ENCODE assay signal across 8 cellular contexts in genomic region chrX:68462653-68463052, GRCh38. TPM values are rescaled to one million over a fixed set of nuclear protein-coding genes. Genes with fewer than 3 reads are reported as not detected.
DNase-seq lines count a peak whose midpoint lies in the region; ATAC-seq, FAIRE-seq and TF ChIP-seq lines count a peak whose summit lies in the region.

No MANE protein-coding gene starts in this region.

- no peak overlapping the region for H3K4me2 ChIP-seq in neuronal stem cell (ENCODE audit: insufficient read depth, low read length, poor library complexity, severe bottlenecking)

- no peak overlapping the region for H2BK15ac ChIP-seq in neuronal stem cell (ENCODE audit: low read length)

- H3K36me3 Mint-ChIP-seq in nephron (ENCODE audit: low read depth): no peaks in the 10 kb centered on the region

- WGBS in neuronal stem cell (ENCODE audit: extremely low coverage in 2 of 2, insufficient read length in 2 of 2, insufficient replicate concordance in 1 of 2), 2 donors: no CpG with 5 or more reads among the region's 8 CpGs

- peak; percentile 52 to 60 (median 57) for TF ChIP-seq CTCF in nephron (IDR thresholded peaks at IDR 0.05; ENCODE audit: unreplicated experiment in 3 of 3)

- no peak overlapping the region for H3K27ac ChIP-seq in neuronal stem cell (replicated peaks; ENCODE audit: low read length)

- peak; percentile 80 for FAIRE-seq in endometrium (lab: Jason Lieb, UNC)

- no peaks in the 10 kb centered on the region for H3K4me1 Mint-ChIP-seq in nephron

- no peak overlapping the region for H4K8ac ChIP-seq in neuronal stem cell (ENCODE audit: low read depth, low read length)

- H3K4me3 ChIP-seq in neuronal stem cell (ENCODE audit: low read length in 2 of 2): no peak overlapping the region

- ATAC-seq in HG02938 (IDR thresholded peaks at IDR 0.05; ENCODE audit: unreplicated experiment) (peak; percentile 70), HG03439 (IDR thresholded peaks at IDR 0.05; ENCODE audit: unreplicated experiment) (no peak)

- no peak overlapping the region for H2BK12ac ChIP-seq in neuronal stem cell (ENCODE audit: low read length)

- H2BK5ac ChIP-seq in neuronal stem cell (ENCODE audit: low read length): no peak overlapping the region

- no peaks in the 10 kb centered on the region for H3K27me3 ChIP-seq in neuronal stem cell (ENCODE audit: control insufficient read depth in 3 of 3, insufficient read depth in 3 of 3, low read depth in 1 of 3, low read length in 3 of 3)

- no peak overlapping the region for H3K27ac Mint-ChIP-seq in nephron

- H3K79me1 ChIP-seq in neuronal stem cell (ENCODE audit: low read depth, low read length): no peaks in the 10 kb centered on the region

- H3K23ac ChIP-seq in neuronal stem cell (ENCODE audit: low read depth, low read length, poor library complexity): no peak overlapping the region

- no peaks in the 10 kb centered on the region for H3K4me1 ChIP-seq in neuronal stem cell (ENCODE audit: control insufficient read depth in 2 of 2, insufficient read depth in 1 of 2, low read depth in 1 of 2, low read length in 2 of 2)

- no peak overlapping the region for H3K18ac ChIP-seq in neuronal stem cell (ENCODE audit: low read length)

- H3K4me3 Mint-ChIP-seq in nephron: no peak overlapping the region

- H3K9me3 Mint-ChIP-seq in nephron: peaks cover 3% of the 10 kb centered on the region

- DNase-seq in stimulated activated CD4-positive, alpha-beta T cell treated with anti-CD3 and anti-CD28 coated beads, Interleukin-15, amount 100 ng/mL, for 24 hours: peak; percentile 2
- no peak for DNase-seq in stimulated activated CD4-positive, alpha-beta T cell treated with anti-CD3 and anti-CD28 coated beads, Interleukin-12 subunit alpha, Interleukin-12 subunit beta, amount 100 ng/mL, for 4 hours
- DNase-seq in RKO (ENCODE audit: low spot score) (peak; percentile 40), neuronal stem cell (ENCODE audit: low spot score) (no peak)

- H3K36me3 ChIP-seq in neuronal stem cell (replicated peaks in 1 of 2; ENCODE audit: control insufficient read depth in 2 of 2, insufficient read depth in 2 of 2, low read length in 2 of 2): no peaks in the 10 kb centered on the region

- H4K91ac ChIP-seq in neuronal stem cell (ENCODE audit: low read depth, low read length, poor library complexity): no peak overlapping the region

- no peak overlapping the region for H2AFZ ChIP-seq in neuronal stem cell (ENCODE audit: low read length)

- peaks cover 4% of the 10 kb centered on the region for H3K27me3 Mint-ChIP-seq in nephron (ENCODE audit: low read depth)

- H2BK120ac ChIP-seq in neuronal stem cell (ENCODE audit: low read depth, low read length): no peak overlapping the region

- H3K14ac ChIP-seq in neuronal stem cell (ENCODE audit: low read length): no peak overlapping the region

- H3K9ac ChIP-seq in neuronal stem cell (ENCODE audit: low read depth, low read length, poor library complexity): no peak overlapping the region

- H3K4ac ChIP-seq in neuronal stem cell (ENCODE audit: low read length): no peak overlapping the region

- H3K9me3 ChIP-seq in neuronal stem cell (replicated peaks in 1 of 2; ENCODE audit: control insufficient read depth in 2 of 2, insufficient read depth in 1 of 2, low read depth in 1 of 2, low read length in 2 of 2): no peaks in the 10 kb centered on the region

- H2AK5ac ChIP-seq in neuronal stem cell (ENCODE audit: low read depth, low read length): no peak overlapping the region

RNA-seq across cellular contexts. Expression of gene OPHN1, which starts 29.4 kb away (rescaled TPM):
- 2.5 TPM for polyA plus RNA-seq in neuronal stem cell (2013, experiment 1 of 2)
- 2.5 TPM for polyA plus RNA-seq in neuronal stem cell (2013, experiment 2 of 2)

RNA-seq across cellular contexts. Expression of gene YIPF6, which starts 36.2 kb away (rescaled TPM):
- polyA plus RNA-seq in neuronal stem cell (2013, experiment 1 of 2): 18.7 TPM
- 18.4 TPM for polyA plus RNA-seq in neuronal stem cell (2013, experiment 2 of 2)

Comparison
In these comparisons a context has a peak if more than half of its experiments do, and no peak if none do; other contexts are left out.
1. DNase-seq: peak in stimulated activated CD4-positive, alpha-beta T cell treated with anti-CD3 and anti-CD28 coated beads, Interleukin-15, amount 100 ng/mL, for 24 hours (single experiment) and RKO (single experiment); none in stimulated activated CD4-positive, alpha-beta T cell treated with anti-CD3 and anti-CD28 coated beads, Interleukin-12 subunit alpha, Interleukin-12 subunit beta, amount 100 ng/mL, for 4 hours (single experiment) and neuronal stem cell (single experiment).